22 cellular contexts compared by ENCODE assay signal in genomic region chr17:38709104-38709820, GRCh38. TPM values are rescaled to one million over a fixed set of nuclear protein-coding genes. Genes with fewer than 3 reads are reported as not detected.
DNase-seq lines count a peak whose midpoint lies in the region; ATAC-seq, FAIRE-seq and TF ChIP-seq lines count a peak whose summit lies in the region.
"Had no signal": no experiment of that assay in that cellular context is flagged by ENCODE, and none has a peak within 500 bp of the region (broad histone marks: within the 10 kb centered on the region; RNA-seq: fewer than 3 reads in every experiment).

No MANE protein-coding gene starts in this region.

- H3K27me3 ChIP-seq in CD4-positive, alpha-beta memory T cell (ENCODE audit: insufficient read depth, low read length) = no peaks in the 10 kb centered on the region
- peaks cover 26% of the 10 kb centered on the region; the same call in 1 of the 2 replicates for H3K27me3 ChIP-seq in H9 (ENCODE audit: insufficient read depth, low read length)
- H3K27me3 ChIP-seq: body of pancreas, colonic mucosa, heart right ventricle had no signal

- H3K4me1 Mint-ChIP-seq in CD4-positive, alpha-beta memory T cell = peaks cover 20 to 59% (median 38%) of the 10 kb centered on the region in 4 donors
- H3K4me1 Mint-ChIP-seq in H9 = peaks cover 36 to 68% of the 10 kb centered on the region in 2 experiments
- H3K4me1 Mint-ChIP-seq in activated naive CD8-positive, alpha-beta T cell treated with anti-CD3 and anti-CD28 coated beads for 36 hours = peaks cover 52% of the 10 kb centered on the region
- peaks cover 54 to 55% of the 10 kb centered on the region in 2 donors for H3K4me1 Mint-ChIP-seq in natural killer cell treated with Interleukin-12 subunit alpha and Interleukin-12 subunit beta and Interleukin-15 and Interleukin-18, amount 100 ng/mL, for 72 hours (ENCODE audit: low read depth in 2 of 2)

- no peak overlapping the region for H3K56ac ChIP-seq in H9 (ENCODE audit: insufficient read length, low read depth, low read length)

- no peak overlapping the region for H4K5ac ChIP-seq in H9 (ENCODE audit: insufficient read length, low read depth, low read length)

- H3K18ac ChIP-seq in H9 (ENCODE audit: insufficient read length, low read depth, low read length) = no peak overlapping the region

- peaks cover 32 to 78% of the 10 kb centered on the region in 2 donors for H3K36me3 Mint-ChIP-seq in CD4-positive, alpha-beta memory T cell
- H3K36me3 Mint-ChIP-seq in H9 (ENCODE audit: insufficient read depth in 1 of 3, low read depth in 3 of 3) = peaks cover 0 to 12% (median 3%) of the 10 kb centered on the region in 3 experiments
- H3K36me3 Mint-ChIP-seq in activated naive CD8-positive, alpha-beta T cell treated with anti-CD3 and anti-CD28 coated beads for 36 hours = peaks cover 44% of the 10 kb centered on the region
- H3K36me3 Mint-ChIP-seq in natural killer cell treated with Interleukin-12 subunit alpha and Interleukin-12 subunit beta and Interleukin-15 and Interleukin-18, amount 100 ng/mL, for 72 hours = peaks cover 24% of the 10 kb centered on the region

- H3K27ac Mint-ChIP-seq in CD4-positive, alpha-beta memory T cell = peak overlapping the region in 5 of 7 donors; percentile 60 to 82 (median 73)
- H3K27ac Mint-ChIP-seq in H9 = no peak overlapping the region
- peak overlapping the region; percentile 57 for H3K27ac Mint-ChIP-seq in activated naive CD8-positive, alpha-beta T cell treated with anti-CD3 and anti-CD28 coated beads for 36 hours
- H3K27ac Mint-ChIP-seq in natural killer cell treated with Interleukin-12 subunit alpha and Interleukin-12 subunit beta and Interleukin-15 and Interleukin-18, amount 100 ng/mL, for 72 hours = peak overlapping the region; percentile 72 to 94

- H3K27ac ChIP-seq in CD4-positive, alpha-beta memory T cell (ENCODE audit: low read depth, low read length) = no peak overlapping the region
- no peak overlapping the region for H3K27ac ChIP-seq in H9 (ENCODE audit: insufficient read length, low read depth, low read length)
- H3K27ac ChIP-seq: colonic mucosa, parathyroid adenoma had no signal

- H3K9me3 Mint-ChIP-seq in CD4-positive, alpha-beta memory T cell = no peaks in the 10 kb centered on the region
- no peaks in the 10 kb centered on the region; a peak in 2 of 5 replicates for H3K9me3 Mint-ChIP-seq in H9
- no peaks in the 10 kb centered on the region for H3K9me3 Mint-ChIP-seq in activated naive CD8-positive, alpha-beta T cell treated with anti-CD3 and anti-CD28 coated beads for 36 hours
- H3K9me3 Mint-ChIP-seq in natural killer cell treated with Interleukin-12 subunit alpha and Interleukin-12 subunit beta and Interleukin-15 and Interleukin-18, amount 100 ng/mL, for 72 hours = no peaks in the 10 kb centered on the region

- WGBS in H9 (ENCODE audit: extremely low coverage, insufficient read length, low lambda C conversion rate) = no CpG with 5 or more reads among the region's 18 CpGs

- no peak overlapping the region for H2BK15ac ChIP-seq in H9 (ENCODE audit: low read depth, low read length)

- peaks cover 17% of the 10 kb centered on the region for H3K23me2 ChIP-seq in H9 (ENCODE audit: insufficient read length, low read depth, low read length, poor library complexity, severe bottlenecking)

- CTCF ChIA-PET in CD4-positive, alpha-beta memory T cell (lab: Charles Lee; ENCODE audit: partially characterized antibody) = interaction anchor here (1.3 to 6.5 kb wide), 2 partner anchors 19 to 25 kb away, joined by 9 to 34 read pairs; no protein-coding TSS in a partner anchor

- H3K79me1 ChIP-seq in H9 (ENCODE audit: insufficient read depth, low read depth, low read length, poor library complexity, severe bottlenecking) = no peaks in the 10 kb centered on the region

- no peak overlapping the region for H3K23ac ChIP-seq in H9 (ENCODE audit: insufficient read length, low read depth, low read length)

- intact Hi-C loops in CD4-positive, alpha-beta memory T cell (cut with micrococcal nuclease) = loop anchor here (10.0 kb wide), 1 partner anchor 496 kb away; the partner anchor contains the start of gene RPL19

- H3K4me3 Mint-ChIP-seq in CD4-positive, alpha-beta memory T cell = no peak overlapping the region
- no peak overlapping the region; a peak in 1 of 5 replicates for H3K4me3 Mint-ChIP-seq in H9
- H3K4me3 Mint-ChIP-seq in activated naive CD8-positive, alpha-beta T cell treated with anti-CD3 and anti-CD28 coated beads for 36 hours = no peak overlapping the region
- peak overlapping the region; percentile 38 for H3K4me3 Mint-ChIP-seq in natural killer cell treated with Interleukin-12 subunit alpha and Interleukin-12 subunit beta and Interleukin-15 and Interleukin-18, amount 100 ng/mL, for 72 hours

- H3K79me2 ChIP-seq in H9 (ENCODE audit: insufficient read depth, low read length) = no peaks in the 10 kb centered on the region
- H3K79me2 ChIP-seq: parathyroid adenoma had no signal

- H3K9ac ChIP-seq in H9 (ENCODE audit: extremely low read depth, insufficient read length, low read length) = no peak overlapping the region
- H3K9ac ChIP-seq: parathyroid adenoma had no signal

- POLR2A ChIA-PET in CD4-positive, alpha-beta memory T cell (lab: Charles Lee; ENCODE audit: partially characterized antibody) = interaction anchor here (0.6 to 14.0 kb wide), 3 partner anchors 10 to 43 kb away, joined by 3 to 588 read pairs (median 5); partner anchors contain the start of gene CISD3

- no peak overlapping the region for H2BK120ac ChIP-seq in H9 (ENCODE audit: low read depth, low read length, poor library complexity, severe bottlenecking)

- no peak for ATAC-seq in natural killer cell treated with Interleukin-12 subunit alpha and Interleukin-12 subunit beta and Interleukin-15 and Interleukin-18, amount 100 ng/mL, for 72 hours
- ATAC-seq: body of pancreas, heart right ventricle, left ventricle myocardium superior, Right ventricle myocardium inferior had no signal

- no peak overlapping the region for H2BK5ac ChIP-seq in H9 (ENCODE audit: insufficient read length, low read length)

- no peaks in the 10 kb centered on the region for H3K9me3 ChIP-seq in CD4-positive, alpha-beta memory T cell (ENCODE audit: control insufficient read depth in 1 of 2, low read length in 2 of 2)
- H3K9me3 ChIP-seq in H9 (ENCODE audit: control insufficient read depth, low read depth, low read length) = no peaks in the 10 kb centered on the region
- H3K9me3 ChIP-seq: body of pancreas, colonic mucosa, heart right ventricle, upper lobe of left lung had no signal

- no peak overlapping the region for H4K8ac ChIP-seq in H9 (replicated peaks; ENCODE audit: insufficient read length, low read depth, low read length)

- H3K36me3 ChIP-seq in CD4-positive, alpha-beta memory T cell (ENCODE audit: insufficient read depth, low read length) = peaks cover 55% of the 10 kb centered on the region
- H3K36me3 ChIP-seq: colonic mucosa had no signal

- no peak for DNase-seq in CD4-positive, alpha-beta memory T cell
- DNase-seq in H9 = peak; percentile 31
- no peak for DNase-seq in activated naive CD8-positive, alpha-beta T cell treated with anti-CD3 and anti-CD28 coated beads for 36 hours
- DNase-seq in natural killer cell treated with Interleukin-12 subunit alpha and Interleukin-12 subunit beta and Interleukin-15 and Interleukin-18, amount 100 ng/mL, for 72 hours (ENCODE audit: low spot score) = no peak
- DNase-seq in AG20443 (ENCODE audit: low spot score) = no peak
- DNase-seq in urothelium cell line (ENCODE audit: low spot score) = no peak
- DNase-seq in NCI-H774 (lab: John Stamatoyannopoulos, UW) = no peak
- no peak for DNase-seq in dedifferentiated amniotic fluid mesenchymal stem cell (ENCODE audit: extremely low spot score)
- DNase-seq: activated gamma-delta T cell, body of pancreas, colonic mucosa, heart right ventricle, left ventricle myocardium superior, NCI-H1105 treated with DMSO at 0.1 percent for 48 hours, NCI-H2107, NCI-H524 treated with DMSO at 0.1 percent for 48 hours, SW 1271, upper lobe of left lung had no signal

- no peaks in the 10 kb centered on the region for H3K27me3 Mint-ChIP-seq in CD4-positive, alpha-beta memory T cell
- H3K27me3 Mint-ChIP-seq in H9 (ENCODE audit: low read depth) = peaks cover 67% of the 10 kb centered on the region
- H3K27me3 Mint-ChIP-seq in activated naive CD8-positive, alpha-beta T cell treated with anti-CD3 and anti-CD28 coated beads for 36 hours = no peaks in the 10 kb centered on the region
- H3K27me3 Mint-ChIP-seq in natural killer cell treated with Interleukin-12 subunit alpha and Interleukin-12 subunit beta and Interleukin-15 and Interleukin-18, amount 100 ng/mL, for 72 hours = no peaks in the 10 kb centered on the region

- peaks cover 42% of the 10 kb centered on the region for H3K4me1 ChIP-seq in CD4-positive, alpha-beta memory T cell (ENCODE audit: insufficient read depth, low read length)
- peaks cover 7% of the 10 kb centered on the region; the same call in 1 of the 2 replicates for H3K4me1 ChIP-seq in H9 (ENCODE audit: insufficient read depth, low read length)
- H3K4me1 ChIP-seq: colonic mucosa had no signal

- no peak overlapping the region for H2AFZ ChIP-seq in H9 (ENCODE audit: low read length)
- H2AFZ ChIP-seq: parathyroid adenoma had no signal

- H2BK20ac ChIP-seq in H9 (ENCODE audit: low read depth, low read length, poor library complexity, severe bottlenecking) = no peak overlapping the region

- no peak overlapping the region for H3T11ph ChIP-seq in H9 (ENCODE audit: low read length)

- no peak overlapping the region for H2AK5ac ChIP-seq in H9 (ENCODE audit: insufficient read length, low read length)

- H2BK12ac ChIP-seq in H9 (ENCODE audit: insufficient read length, low read depth, low read length) = no peak overlapping the region

- TF ChIP-seq CTCF in H9 (conservative IDR thresholded peaks at IDR 0.05) = no peak

- no peak overlapping the region for H3K4me3 ChIP-seq in CD4-positive, alpha-beta memory T cell (ENCODE audit: low read length in 2 of 2)
- H3K4me3 ChIP-seq: body of pancreas, colonic mucosa, heart right ventricle, upper lobe of left lung had no signal

- H3K14ac ChIP-seq in H9 (ENCODE audit: insufficient read depth, low read length) = no peak overlapping the region

- no peaks in the 10 kb centered on the region for H4K20me1 ChIP-seq in H9 (ENCODE audit: control insufficient read depth, insufficient read depth, insufficient read length)

- no peak overlapping the region for H4K91ac ChIP-seq in H9 (ENCODE audit: insufficient read length, low read depth, low read length)

- H3K4ac ChIP-seq in H9 (ENCODE audit: low read depth, low read length) = no peak overlapping the region

- no peak for FAIRE-seq in urothelium cell line (lab: Jason Lieb, UNC)
- FAIRE-seq: GM19239, HTR-8/SVneo had no signal

- no peak overlapping the region for H3K4me2 ChIP-seq in H9 (ENCODE audit: insufficient read depth, insufficient read length, low read length)

RNA-seq across cellular contexts. Expression of gene MLLT6, which starts 4.2 kb away (rescaled TPM):
- 100 to 1,000 TPM; 493 to 505 TPM for total RNA-seq in CD4-positive, alpha-beta memory T cell
- polyA plus RNA-seq in CD4-positive, alpha-beta memory T cell = 10 to 100 TPM in 1 of 2 donors, 1 to 10 TPM in 1; 3.0 to 14.1 TPM
- 25.1 and 26.4 TPM in 2 replicates for total RNA-seq in H9 (2021)
- 100 to 1,000 TPM; 125 to 130 TPM for total RNA-seq in activated naive CD8-positive, alpha-beta T cell treated with anti-CD3 and anti-CD28 coated beads for 36 hours
- total RNA-seq in natural killer cell treated with Interleukin-12 subunit alpha and Interleukin-12 subunit beta and Interleukin-15 and Interleukin-18, amount 100 ng/mL, for 72 hours = 100 to 1,000 TPM; 319 to 324 TPM

RNA-seq across cellular contexts. Expression of gene CISD3, which starts 20.9 kb away (rescaled TPM):
- total RNA-seq in CD4-positive, alpha-beta memory T cell = 10 to 100 TPM; 12.5 to 13.5 TPM
- polyA plus RNA-seq in CD4-positive, alpha-beta memory T cell = 10 to 100 TPM; 55.3 to 57.6 TPM
- 10.7 and 11.2 TPM in 2 replicates for total RNA-seq in H9 (2021)
- total RNA-seq in activated naive CD8-positive, alpha-beta T cell treated with anti-CD3 and anti-CD28 coated beads for 36 hours = 10 to 100 TPM; 54.3 to 57.4 TPM
- 10 to 100 TPM; 48.3 to 58.7 TPM for total RNA-seq in natural killer cell treated with Interleukin-12 subunit alpha and Interleukin-12 subunit beta and Interleukin-15 and Interleukin-18, amount 100 ng/mL, for 72 hours

RNA-seq across cellular contexts. Expression of gene EPOP, which starts 34.5 kb away (rescaled TPM):
- under 1 TPM; 0.09 to 0.25 TPM for total RNA-seq in CD4-positive, alpha-beta memory T cell
- polyA plus RNA-seq in CD4-positive, alpha-beta memory T cell = not detected
- 5.9 and 6.1 TPM in 2 replicates for total RNA-seq in H9 (2021)
- total RNA-seq in activated naive CD8-positive, alpha-beta T cell treated with anti-CD3 and anti-CD28 coated beads for 36 hours = 10 to 100 TPM; 33.6 to 33.7 TPM
- 10 to 100 TPM; 20.5 to 41.0 TPM for total RNA-seq in natural killer cell treated with Interleukin-12 subunit alpha and Interleukin-12 subunit beta and Interleukin-15 and Interleukin-18, amount 100 ng/mL, for 72 hours

RNA-seq across cellular contexts. Expression of gene PCGF2, which starts 38.9 kb away (rescaled TPM):
- not detected for total RNA-seq in CD4-positive, alpha-beta memory T cell
- not detected for polyA plus RNA-seq in CD4-positive, alpha-beta memory T cell
- total RNA-seq in H9 (2021) = 106 and 116 TPM in 2 replicates
- total RNA-seq in activated naive CD8-positive, alpha-beta T cell treated with anti-CD3 and anti-CD28 coated beads for 36 hours = under 1 TPM; 0.40 to 0.74 TPM
- total RNA-seq in natural killer cell treated with Interleukin-12 subunit alpha and Interleukin-12 subunit beta and Interleukin-15 and Interleukin-18, amount 100 ng/mL, for 72 hours = not detected

RNA-seq across cellular contexts. Expression of gene PSMB3, which starts 43.3 kb away (rescaled TPM):
- total RNA-seq in CD4-positive, alpha-beta memory T cell = 10 to 100 TPM; 93.5 to 99.0 TPM
- polyA plus RNA-seq in CD4-positive, alpha-beta memory T cell = 100 to 1,000 TPM; 391 to 517 TPM
- 242 and 252 TPM in 2 replicates for total RNA-seq in H9 (2021)
- 100 to 1,000 TPM; 284 to 288 TPM for total RNA-seq in activated naive CD8-positive, alpha-beta T cell treated with anti-CD3 and anti-CD28 coated beads for 36 hours
- total RNA-seq in natural killer cell treated with Interleukin-12 subunit alpha and Interleukin-12 subunit beta and Interleukin-15 and Interleukin-18, amount 100 ng/mL, for 72 hours = 100 to 1,000 TPM; 288 to 306 TPM

Comparison
In these comparisons a context has a peak if more than half of its experiments do, and no peak if none do; other contexts are left out.
1. H3K27ac Mint-ChIP-seq: peak in CD4-positive, alpha-beta memory T cell (5 of 7), activated naive CD8-positive, alpha-beta T cell treated with anti-CD3 and anti-CD28 coated beads for 36 hours (single experiment) and natural killer cell treated with Interleukin-12 subunit alpha and Interleukin-12 subunit beta and Interleukin-15 and Interleukin-18, amount 100 ng/mL, for 72 hours (2 of 2); none in H9 (0 of 3).